In genomic region chr5:52831776-52832511, GRCh38 we compare ENCODE assay signal across 31 cellular contexts. TPM values are rescaled to one million over a fixed set of nuclear protein-coding genes. Genes with fewer than 3 reads are reported as not detected.
DNase-seq lines count a peak whose midpoint lies in the region; ATAC-seq and TF ChIP-seq lines count a peak whose summit lies in the region.
"Had no signal": no experiment of that assay in that cellular context is flagged by ENCODE, and none has a peak within 500 bp of the region (broad histone marks: within the 10 kb centered on the region; RNA-seq: fewer than 3 reads in every experiment).

No MANE protein-coding gene starts in this region.

- no peak overlapping the region for H3K4me3 Mint-ChIP-seq in natural killer cell treated with Interleukin-12 subunit alpha and Interleukin-12 subunit beta and Interleukin-15 and Interleukin-18, amount 100 ng/mL, for 72 hours
- H3K4me3 Mint-ChIP-seq in natural killer cell, result no peak overlapping the region
- no peak overlapping the region for H3K4me3 Mint-ChIP-seq in stimulated activated naive B cell treated with anti-CD40 and anti-IgM and Interleukin-4, amounts not matched to agents 10 μg/mL and 1 μg/mL and 100 μg/mL, for 72 hours
- H3K4me3 Mint-ChIP-seq: activated CD8-positive, alpha-beta T cell treated with anti-CD3 and anti-CD28 coated beads, Interleukin-2, amount 10 ng/mL, durations not matched to agents 7 days and 5 days; CD4-positive, CD25-positive, alpha-beta regulatory T cell; central memory CD8-positive, alpha-beta T cell; mesothelial cell of epicardium had no signal

- no peaks in the 10 kb centered on the region for H3K9me3 Mint-ChIP-seq in natural killer cell treated with Interleukin-12 subunit alpha and Interleukin-12 subunit beta and Interleukin-15 and Interleukin-18, amount 100 ng/mL, for 72 hours
- H3K9me3 Mint-ChIP-seq in natural killer cell, result no peaks in the 10 kb centered on the region
- peaks cover 0 to 1% of the 10 kb centered on the region in 2 donors for H3K9me3 Mint-ChIP-seq in stimulated activated naive B cell treated with anti-CD40 and anti-IgM and Interleukin-4, amounts not matched to agents 10 μg/mL and 1 μg/mL and 100 μg/mL, for 72 hours
- H3K9me3 Mint-ChIP-seq: central memory CD8-positive, alpha-beta T cell had no signal

- H2AFZ ChIP-seq in OCI-LY3 (ENCODE audit: low read depth, low read length) (no peak overlapping the region), mesenchymal stem cell (ENCODE audit: low read depth, low read length) (no peak overlapping the region)

- H3K9me3 ChIP-seq in OCI-LY3 (ENCODE audit: insufficient read depth, low read length) (no peaks in the 10 kb centered on the region; the same call in 1 of the 2 replicates), mesenchymal stem cell (ENCODE audit: control insufficient read depth, low read length) (no peaks in the 10 kb centered on the region)
- H3K9me3 ChIP-seq: A549, neutrophil, sigmoid colon, suprapubic skin had no signal

- no peak for DNase-seq in natural killer cell treated with Interleukin-12 subunit alpha and Interleukin-12 subunit beta and Interleukin-15 and Interleukin-18, amount 100 ng/mL, for 72 hours (ENCODE audit: low spot score)
- DNase-seq in natural killer cell (no peak), mesenchymal stem cell (no peak), islet precursor cell (no peak)
- no peak for DNase-seq in stimulated activated naive B cell treated with anti-CD40 and anti-IgM and Interleukin-4, amounts not matched to agents 10 μg/mL and 1 μg/mL and 100 μg/mL, for 72 hours
- DNase-seq: activated CD8-positive, alpha-beta T cell treated with anti-CD3 and anti-CD28 coated beads, Interleukin-2, amount 10 ng/mL, durations not matched to agents 7 days and 5 days; activated gamma-delta T cell; AML-193; CD4-positive, CD25-positive, alpha-beta regulatory T cell; DND-41; esophagus squamous epithelium; kidney glomerular epithelial cell; NCI-H1048; NCI-H187; NCI-H2171; NCI-H82; sigmoid colon; SJCRH30; stimulated activated CD4-positive, alpha-beta T cell treated with anti-CD3 and anti-CD28 coated beads, Interleukin-4, amount 100 ng/mL, for 4 hours; SW 1271; upper lobe of right lung had no signal

- H3K27me3 ChIP-seq in OCI-LY3 (ENCODE audit: low read depth, low read length) (no peaks in the 10 kb centered on the region), mesenchymal stem cell (ENCODE audit: control insufficient read depth in 1 of 2, insufficient read depth in 1 of 2, low read length in 2 of 2) (no peaks in the 10 kb centered on the region)
- H3K27me3 ChIP-seq: esophagus squamous epithelium, neutrophil, sigmoid colon, SJCRH30, suprapubic skin, upper lobe of right lung had no signal

- WGBS in mesenchymal stem cell, result 85% methylated on average over 2 of the region's 3 CpGs

- H2BK12ac ChIP-seq in mesenchymal stem cell (ENCODE audit: low read length in 2 of 2), result peak overlapping the region in 1 of 2 experiments; percentile 52

- H3K4me1 ChIP-seq in OCI-LY3 (ENCODE audit: low read length) (peaks cover 9% of the 10 kb centered on the region), mesenchymal stem cell (ENCODE audit: control insufficient read depth, insufficient read depth, low read depth, low read length) (peaks cover 1% of the 10 kb centered on the region)
- H3K4me1 ChIP-seq: A549, SJCRH30, suprapubic skin, upper lobe of right lung had no signal

- H3K79me2 ChIP-seq in OCI-LY3 (ENCODE audit: low read length), result no peaks in the 10 kb centered on the region

- H3K9ac ChIP-seq in OCI-LY3 (ENCODE audit: low read length) (no peak overlapping the region), mesenchymal stem cell (ENCODE audit: low read length) (no peak overlapping the region)

- peaks cover 7% of the 10 kb centered on the region for H3K36me3 ChIP-seq in OCI-LY3 (replicated peaks; ENCODE audit: low read depth, low read length)
- no peaks in the 10 kb centered on the region for H3K36me3 ChIP-seq in mesenchymal stem cell (ENCODE audit: control insufficient read depth in 1 of 2, insufficient read depth in 2 of 2, low read depth in 1 of 2, low read length in 2 of 2)
- H3K36me3 ChIP-seq: esophagus squamous epithelium, neutrophil, sigmoid colon, SJCRH30, suprapubic skin, upper lobe of right lung had no signal

- H2AK5ac ChIP-seq in mesenchymal stem cell (ENCODE audit: low read length, severe bottlenecking), result peak overlapping the region; percentile 62

- H3K27ac ChIP-seq in OCI-LY3 (ENCODE audit: low read length) (peak overlapping the region; percentile 22), mesenchymal stem cell (ENCODE audit: low read length, poor library complexity, severe bottlenecking) (no peak overlapping the region)
- H3K27ac ChIP-seq: A549, esophagus squamous epithelium, neutrophil, SJCRH30, suprapubic skin, upper lobe of right lung had no signal

- H3K4me2 ChIP-seq in OCI-LY3 (ENCODE audit: low read length) (peak overlapping the region; percentile 42), mesenchymal stem cell (ENCODE audit: low read length, poor library complexity, severe bottlenecking) (no peak overlapping the region)
- H3K4me2 ChIP-seq: A549 had no signal

- peak overlapping the region in 1 of 2 experiments; percentile 51 for H3K4ac ChIP-seq in mesenchymal stem cell (ENCODE audit: low read depth in 1 of 2, low read length in 2 of 2)

- H3K27ac Mint-ChIP-seq in natural killer cell treated with Interleukin-12 subunit alpha and Interleukin-12 subunit beta and Interleukin-15 and Interleukin-18, amount 100 ng/mL, for 72 hours, result peak overlapping the region; percentile 8 to 18
- no peak overlapping the region for H3K27ac Mint-ChIP-seq in natural killer cell
- no peak overlapping the region for H3K27ac Mint-ChIP-seq in stimulated activated naive B cell treated with anti-CD40 and anti-IgM and Interleukin-4, amounts not matched to agents 10 μg/mL and 1 μg/mL and 100 μg/mL, for 72 hours
- H3K27ac Mint-ChIP-seq: activated CD8-positive, alpha-beta T cell treated with anti-CD3 and anti-CD28 coated beads, Interleukin-2, amount 10 ng/mL, durations not matched to agents 7 days and 5 days; CD4-positive, CD25-positive, alpha-beta regulatory T cell; mesothelial cell of epicardium; progenitor cell of endocrine pancreas had no signal

- no peak overlapping the region for H2BK120ac ChIP-seq in mesenchymal stem cell (ENCODE audit: low read depth, low read length)

- H3K4me3 ChIP-seq in OCI-LY3 (ENCODE audit: low read length) (no peak overlapping the region), mesenchymal stem cell (ENCODE audit: insufficient read depth in 1 of 2, low read depth in 1 of 2, low read length in 2 of 2) (no peak overlapping the region)
- H3K4me3 ChIP-seq: A549, esophagus squamous epithelium, sigmoid colon, SJCRH30, suprapubic skin, upper lobe of right lung had no signal

- peaks cover 0 to 3% of the 10 kb centered on the region in 2 donors for H3K27me3 Mint-ChIP-seq in natural killer cell treated with Interleukin-12 subunit alpha and Interleukin-12 subunit beta and Interleukin-15 and Interleukin-18, amount 100 ng/mL, for 72 hours
- H3K27me3 Mint-ChIP-seq in natural killer cell (ENCODE audit: low read depth in 2 of 2), result peaks cover 7 to 9% of the 10 kb centered on the region in 2 donors
- H3K27me3 Mint-ChIP-seq in stimulated activated naive B cell treated with anti-CD40 and anti-IgM and Interleukin-4, amounts not matched to agents 10 μg/mL and 1 μg/mL and 100 μg/mL, for 72 hours, result peaks cover 0 to 3% of the 10 kb centered on the region in 2 donors
- H3K27me3 Mint-ChIP-seq: central memory CD8-positive, alpha-beta T cell; progenitor cell of endocrine pancreas had no signal

- H2BK15ac ChIP-seq in mesenchymal stem cell (ENCODE audit: low read depth, poor library complexity, severe bottlenecking), result no peak overlapping the region

- H3K79me1 ChIP-seq in mesenchymal stem cell (replicated peaks; ENCODE audit: low read length, poor library complexity, severe bottlenecking), result peaks cover 7% of the 10 kb centered on the region

- no peak overlapping the region for H3K23ac ChIP-seq in mesenchymal stem cell (ENCODE audit: low read length in 2 of 2)

- H2BK5ac ChIP-seq in mesenchymal stem cell (ENCODE audit: low read depth, low read length, poor library complexity, severe bottlenecking), result no peak overlapping the region

- peak in 1 of 2 donors; percentile 73 for ATAC-seq in natural killer cell treated with Interleukin-12 subunit alpha and Interleukin-12 subunit beta and Interleukin-15 and Interleukin-18, amount 100 ng/mL, for 72 hours
- ATAC-seq in natural killer cell (no peak), GM19324 (IDR thresholded peaks at IDR 0.05; ENCODE audit: low FRiP score, unreplicated experiment) (no peak), HG03565 (IDR thresholded peaks at IDR 0.05; ENCODE audit: unreplicated experiment) (no peak)
- ATAC-seq in stimulated activated naive B cell treated with anti-CD40 and anti-IgM and Interleukin-4, amounts not matched to agents 10 μg/mL and 1 μg/mL and 100 μg/mL, for 72 hours (replicated peaks), result no peak
- ATAC-seq: A549; activated CD8-positive, alpha-beta T cell treated with anti-CD3 and anti-CD28 coated beads, Interleukin-2, amount 10 ng/mL, durations not matched to agents 7 days and 5 days; Panc1; upper lobe of right lung had no signal

- peaks cover 12% of the 10 kb centered on the region for H3K36me3 Mint-ChIP-seq in natural killer cell treated with Interleukin-12 subunit alpha and Interleukin-12 subunit beta and Interleukin-15 and Interleukin-18, amount 100 ng/mL, for 72 hours
- H3K36me3 Mint-ChIP-seq in natural killer cell, result no peaks in the 10 kb centered on the region
- H3K36me3 Mint-ChIP-seq in stimulated activated naive B cell treated with anti-CD40 and anti-IgM and Interleukin-4, amounts not matched to agents 10 μg/mL and 1 μg/mL and 100 μg/mL, for 72 hours, result no peaks in the 10 kb centered on the region
- H3K36me3 Mint-ChIP-seq: CD4-positive, CD25-positive, alpha-beta regulatory T cell; mesothelial cell of epicardium had no signal

- H3K18ac ChIP-seq in mesenchymal stem cell (ENCODE audit: low read depth in 1 of 2, low read length in 2 of 2), result peak overlapping the region; percentile 28 to 40

- no peak overlapping the region for H4K8ac ChIP-seq in mesenchymal stem cell (ENCODE audit: low read length)

- no peaks in the 10 kb centered on the region for H4K20me1 ChIP-seq in OCI-LY3 (ENCODE audit: insufficient read depth, low read length)

- TF ChIP-seq CTCF in natural killer cell (IDR thresholded peaks at IDR 0.05) (no peak), OCI-LY3 (IDR thresholded peaks at IDR 0.05; ENCODE audit: low read depth, low read length) (no peak)

- intact Hi-C loops in natural killer cell (cut with micrococcal nuclease), result no loop called here

- H4K91ac ChIP-seq in mesenchymal stem cell (ENCODE audit: low read length), result no peak overlapping the region

- H3K14ac ChIP-seq in mesenchymal stem cell (ENCODE audit: low read length in 2 of 2), result no peak overlapping the region

- H3K4me1 Mint-ChIP-seq in natural killer cell treated with Interleukin-12 subunit alpha and Interleukin-12 subunit beta and Interleukin-15 and Interleukin-18, amount 100 ng/mL, for 72 hours (ENCODE audit: low read depth in 2 of 2), result peaks cover 22 to 26% of the 10 kb centered on the region in 2 donors
- H3K4me1 Mint-ChIP-seq in natural killer cell, result peaks cover 0 to 3% of the 10 kb centered on the region in 2 donors
- H3K4me1 Mint-ChIP-seq in stimulated activated naive B cell treated with anti-CD40 and anti-IgM and Interleukin-4, amounts not matched to agents 10 μg/mL and 1 μg/mL and 100 μg/mL, for 72 hours, result no peaks in the 10 kb centered on the region
- H3K4me1 Mint-ChIP-seq: CD4-positive, CD25-positive, alpha-beta regulatory T cell; central memory CD8-positive, alpha-beta T cell; mesothelial cell of epicardium had no signal

RNA-seq across cellular contexts. Expression of gene ITGA1, which starts 44.2 kb away (rescaled TPM):
- 100 to 1,000 TPM; 129 to 136 TPM for total RNA-seq in natural killer cell treated with Interleukin-12 subunit alpha and Interleukin-12 subunit beta and Interleukin-15 and Interleukin-18, amount 100 ng/mL, for 72 hours
- under 1 TPM; 0.45 to 0.82 (median 0.47) TPM for total RNA-seq in natural killer cell
- polyA plus RNA-seq in mesenchymal stem cell (2013, experiment 1 of 2), result 202 TPM
- 199 TPM for polyA plus RNA-seq in mesenchymal stem cell (2013, experiment 2 of 2)
- polyA plus RNA-seq: CD4-positive, CD25-positive, alpha-beta regulatory T cell had no signal

RNA-seq across cellular contexts. Expression of gene PELO, which starts 44.2 kb away (rescaled TPM):
- 100 to 1,000 TPM in 1 of 2 donors, 10 to 100 TPM in 1; 71.4 to 122 TPM for total RNA-seq in natural killer cell treated with Interleukin-12 subunit alpha and Interleukin-12 subunit beta and Interleukin-15 and Interleukin-18, amount 100 ng/mL, for 72 hours
- total RNA-seq in natural killer cell, result 1 to 10 TPM; 2.6 to 3.9 (median 3.7) TPM
- 37.4 TPM for polyA plus RNA-seq in mesenchymal stem cell (2013, experiment 1 of 2)
- 35.7 TPM for polyA plus RNA-seq in mesenchymal stem cell (2013, experiment 2 of 2)

Comparison
In these comparisons a context has a peak if more than half of its experiments do, and no peak if none do; other contexts are left out.
1. H3K27ac Mint-ChIP-seq: peak in natural killer cell treated with Interleukin-12 subunit alpha and Interleukin-12 subunit beta and Interleukin-15 and Interleukin-18, amount 100 ng/mL, for 72 hours (2 of 2); none in natural killer cell (0 of 2) and stimulated activated naive B cell treated with anti-CD40 and anti-IgM and Interleukin-4, amounts not matched to agents 10 μg/mL and 1 μg/mL and 100 μg/mL, for 72 hours (single experiment).
2. RNA of gene ITGA1, which starts 44.2 kb away (total RNA-seq): 129 to 136 TPM in natural killer cell treated with Interleukin-12 subunit alpha and Interleukin-12 subunit beta and Interleukin-15 and Interleukin-18, amount 100 ng/mL, for 72 hours; 0.45 to 0.82 TPM in natural killer cell; every median in the first group is over 10 times any median in the second.
3. RNA of gene PELO, which starts 44.2 kb away (total RNA-seq): 71.4 to 122 TPM in natural killer cell treated with Interleukin-12 subunit alpha and Interleukin-12 subunit beta and Interleukin-15 and Interleukin-18, amount 100 ng/mL, for 72 hours; 2.6 to 3.9 TPM in natural killer cell; every median in the first group is over 10 times any median in the second.